Comparison of ENCODE assay signal across 1 cellular context in genomic region chr6:160454303-160454702, GRCh38.
TF ChIP-seq lines count a peak whose summit lies in the region.

No MANE protein-coding gene starts in this region.

TF ChIP-seq in HepG2, 621 proteins besides CTCF, POLR2A, EP300 and RAD21 (continued from another document):
- TF ChIP-seq ZBTB40 (IDR thresholded peaks at IDR 0.05) (no peak), ZBTB40 (CRISPR knock-in tag; IDR thresholded peaks at IDR 0.05) (no peak), CREB1 (IDR thresholded peaks at IDR 0.05) (no peak), CREB1 (CRISPR knock-in tag; IDR thresholded peaks at IDR 0.05) (no peak), ZNF670 (CRISPR knock-in tag; IDR thresholded peaks at IDR 0.05; ENCODE audit: borderline replicate concordance) (no peak; the same call in 1 of the 2 replicates), ZNF292 (CRISPR knock-in tag; IDR thresholded peaks at IDR 0.05; ENCODE audit: borderline replicate concordance, low read depth) (0 out of 2 replicates have a peak, but pooled peaks have one; percentile 43), ZNF501 (CRISPR knock-in tag; IDR thresholded peaks at IDR 0.05) (no peak), NFAT5 (CRISPR knock-in tag; IDR thresholded peaks at IDR 0.05) (no peak), MAFG (CRISPR knock-in tag; IDR thresholded peaks at IDR 0.05) (no peak), ARID5B (CRISPR knock-in tag; IDR thresholded peaks at IDR 0.05) (peak; percentile 50; the same call in 1 of the 2 replicates), SNAI1 (CRISPR knock-in tag; IDR thresholded peaks at IDR 0.05; ENCODE audit: borderline replicate concordance) (no peak), FOXO1 (CRISPR knock-in tag; IDR thresholded peaks at IDR 0.05) (peak; percentile 17; the same call in 1 of the 2 replicates), MED1 (CRISPR knock-in tag; IDR thresholded peaks at IDR 0.05) (0 out of 2 replicates have a peak, but pooled peaks have one; percentile 18)
